Comparison of ENCODE assay signal across 1 cellular context in the genomic region with DNA sequence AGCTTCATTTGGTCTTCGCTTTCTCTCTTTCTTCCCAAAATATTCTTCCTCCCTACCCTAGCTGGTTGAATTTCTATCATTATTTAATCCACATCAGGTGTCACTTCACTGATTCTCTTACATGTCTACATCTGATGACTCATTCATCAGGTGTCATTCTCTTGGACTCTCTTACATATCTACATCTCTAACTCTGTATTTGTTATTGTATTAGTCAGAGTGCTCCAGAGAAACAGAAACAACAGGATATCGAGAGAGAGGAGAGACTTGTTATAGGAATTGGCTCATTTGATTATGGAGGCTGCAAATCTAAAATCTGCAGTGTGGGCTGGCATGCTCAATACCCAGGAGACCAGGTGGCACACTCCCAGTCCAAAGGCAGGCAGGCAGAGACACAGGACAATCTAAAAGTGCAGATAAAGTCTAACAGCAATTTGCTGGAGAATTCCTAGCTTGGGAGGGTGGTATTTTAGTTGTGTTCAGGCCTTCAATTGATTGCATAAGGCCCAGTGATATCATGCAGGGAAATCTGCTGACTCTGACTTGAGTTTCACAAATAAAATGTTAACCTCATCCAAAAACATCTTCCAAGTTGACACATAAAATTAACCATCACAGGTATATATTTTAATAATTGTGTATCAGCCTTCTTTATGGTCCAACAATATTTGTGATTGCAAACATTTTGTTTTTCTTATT.
TF ChIP-seq lines count a peak whose summit lies in the region.

No MANE protein-coding gene starts in this region.

TF ChIP-seq in HepG2, 621 proteins besides CTCF, POLR2A, EP300 and RAD21:
- TF ChIP-seq KDM5A (IDR thresholded peaks at IDR 0.05; ENCODE audit: borderline replicate concordance, low read length) (no peak), RBAK (CRISPR knock-in tag; IDR thresholded peaks at IDR 0.05) (no peak), MAFK (conservative IDR thresholded peaks at IDR 0.05 in 1 of 2, IDR thresholded peaks at IDR 0.05 in 1 of 2; ENCODE audit: low read length in 2 of 2) (peak in 1 of 2 experiments; percentile 2; a peak in 1 of 4 replicates)
